In the genomic region with DNA sequence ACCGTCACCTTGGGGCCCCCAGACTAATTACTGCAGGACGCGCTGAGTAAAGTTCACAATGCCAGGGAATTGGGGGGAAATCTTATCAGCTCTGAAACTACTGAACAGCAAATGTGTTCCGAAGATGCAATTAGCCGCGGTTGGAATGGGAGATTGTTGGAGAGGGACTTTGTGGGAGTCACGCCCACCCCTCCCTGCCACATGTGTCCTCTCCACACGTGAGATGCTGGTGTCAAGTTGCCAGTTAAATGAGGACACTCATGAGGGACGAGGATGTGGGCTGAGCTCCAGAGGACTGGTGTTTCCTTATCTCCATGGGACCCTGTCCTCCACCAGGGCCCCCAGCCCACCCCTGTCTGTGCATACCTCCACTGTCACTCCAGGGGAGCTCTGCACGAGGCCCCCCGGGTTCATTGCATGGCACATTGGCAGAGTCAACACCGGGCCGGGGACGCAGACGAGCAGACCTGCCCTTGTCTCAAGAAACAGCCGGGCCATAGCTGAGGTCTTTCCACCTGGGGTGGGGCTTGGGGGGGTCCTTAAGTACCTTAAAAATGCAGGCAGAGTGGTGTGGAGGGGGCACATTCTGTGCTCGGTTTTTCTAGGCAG, we compare ENCODE assay signal across 22 cellular contexts.
DNase-seq lines count a peak whose midpoint lies in the region; ATAC-seq, FAIRE-seq and TF ChIP-seq lines count a peak whose summit lies in the region.
"Had no signal": no experiment of that assay in that cellular context is flagged by ENCODE, and none has a peak within 500 bp of the region (broad histone marks: within the 10 kb centered on the region; RNA-seq: fewer than 3 reads in every experiment).

No MANE protein-coding gene starts in this region.

- CTCF ChIA-PET in activated CD8-positive, alpha-beta T cell treated with anti-CD3 and anti-CD28 coated beads, Interleukin-2, amount 10 ng/mL, durations not matched to agents 7 days and 5 days (lab: Charles Lee): no interaction called here

- H3K36me3 Mint-ChIP-seq in type B pancreatic cell: no peaks in the 10 kb centered on the region
- H3K36me3 Mint-ChIP-seq in activated CD8-positive, alpha-beta T cell treated with anti-CD3 and anti-CD28 coated beads, Interleukin-2, amount 10 ng/mL, durations not matched to agents 7 days and 5 days (ENCODE audit: low read depth): no peaks in the 10 kb centered on the region
- H3K36me3 Mint-ChIP-seq: CD14-positive monocyte; CD8-positive, alpha-beta T cell had no signal

- peak overlapping the region; percentile 64 for H3K27ac Mint-ChIP-seq in type B pancreatic cell
- no peak overlapping the region for H3K27ac Mint-ChIP-seq in activated CD8-positive, alpha-beta T cell treated with anti-CD3 and anti-CD28 coated beads, Interleukin-2, amount 10 ng/mL, durations not matched to agents 7 days and 5 days
- H3K27ac Mint-ChIP-seq: B cell; CD8-positive, alpha-beta T cell had no signal

- WGBS in tibial nerve, 2 donors: 82 to 86% methylated on average over 16 to 17 of the region's 17 CpGs

- H3K9me3 Mint-ChIP-seq in type B pancreatic cell: no peaks in the 10 kb centered on the region
- H3K9me3 Mint-ChIP-seq in activated CD8-positive, alpha-beta T cell treated with anti-CD3 and anti-CD28 coated beads, Interleukin-2, amount 10 ng/mL, durations not matched to agents 7 days and 5 days (ENCODE audit: insufficient read depth): no peaks in the 10 kb centered on the region
- H3K9me3 Mint-ChIP-seq: CD8-positive, alpha-beta T cell had no signal

- ATAC-seq in Right ventricle myocardium inferior: no peak
- no peak for ATAC-seq in activated CD8-positive, alpha-beta T cell treated with anti-CD3 and anti-CD28 coated beads, Interleukin-2, amount 10 ng/mL, durations not matched to agents 7 days and 5 days
- ATAC-seq: CD8-positive, alpha-beta T cell had no signal

- H3K27me3 ChIP-seq in bronchial epithelial cell (ENCODE audit: control insufficient read depth, insufficient read depth, low read length): no peaks in the 10 kb centered on the region
- no peaks in the 10 kb centered on the region for H3K27me3 ChIP-seq in tibial nerve

- no peak overlapping the region for H3K27ac ChIP-seq in tibial nerve
- H3K27ac ChIP-seq: HL-60 had no signal

- TF ChIP-seq CTCF in bronchial epithelial cell (IDR thresholded peaks at IDR 0.05; ENCODE audit: insufficient read depth, low read length, severe bottlenecking) (no peak), type B pancreatic cell (conservative IDR thresholded peaks at IDR 0.05) (no peak), tibial nerve (IDR thresholded peaks at IDR 0.05) (no peak)

- no peaks in the 10 kb centered on the region for H3K36me3 ChIP-seq in bronchial epithelial cell (ENCODE audit: control insufficient read depth, insufficient read depth, low read length)
- no peaks in the 10 kb centered on the region for H3K36me3 ChIP-seq in tibial nerve

- H3K9me3 ChIP-seq in tibial nerve: no peaks in the 10 kb centered on the region

- TF ChIP-seq POLR2A in tibial nerve (IDR thresholded peaks at IDR 0.05): no peak

- H3K4me1 ChIP-seq in tibial nerve: peaks cover 0 to 15% (median 0%) of the 10 kb centered on the region in 4 donors

- POLR2A ChIA-PET in activated CD8-positive, alpha-beta T cell treated with anti-CD3 and anti-CD28 coated beads, Interleukin-2, amount 10 ng/mL, durations not matched to agents 7 days and 5 days (lab: Charles Lee): interaction anchor here (0.6 kb wide), 1 partner anchor 79 kb away, joined by 3 read pairs; no protein-coding TSS in a partner anchor

- DNase-seq in Right ventricle myocardium inferior (ENCODE audit: missing footprints) (peak; percentile 62), cardiac septum (ENCODE audit: low spot score) (no peak), bronchial epithelial cell (ENCODE audit: low read depth) (no peak), myocyte (ENCODE audit: low read depth) (peak; percentile 36), type B pancreatic cell (ENCODE audit: extremely low spot score, unreplicated experiment) (no peak), tibial nerve (ENCODE audit: low spot score in 2 of 2) (no peak), urothelium cell line (ENCODE audit: low spot score) (no peak)
- DNase-seq in activated CD8-positive, alpha-beta T cell treated with anti-CD3 and anti-CD28 coated beads, Interleukin-2, amount 10 ng/mL, durations not matched to agents 7 days and 5 days: no peak
- DNase-seq: ACHN; CD8-positive, alpha-beta T cell; COR-L47; DMS153; DND-41; GDM1; HCEC 1CT had no signal

- H3K4me3 ChIP-seq in bronchial epithelial cell (ENCODE audit: low read depth, low read length): no peak overlapping the region
- no peak overlapping the region for H3K4me3 ChIP-seq in tibial nerve

- no peak overlapping the region for H3K4me3 Mint-ChIP-seq in type B pancreatic cell
- H3K4me3 Mint-ChIP-seq in activated CD8-positive, alpha-beta T cell treated with anti-CD3 and anti-CD28 coated beads, Interleukin-2, amount 10 ng/mL, durations not matched to agents 7 days and 5 days: no peak overlapping the region
- H3K4me3 Mint-ChIP-seq: B cell; CD8-positive, alpha-beta T cell had no signal

- H3K27me3 Mint-ChIP-seq in type B pancreatic cell: peaks cover 5% of the 10 kb centered on the region
- H3K27me3 Mint-ChIP-seq in activated CD8-positive, alpha-beta T cell treated with anti-CD3 and anti-CD28 coated beads, Interleukin-2, amount 10 ng/mL, durations not matched to agents 7 days and 5 days (ENCODE audit: low read depth): no peaks in the 10 kb centered on the region

- TF ChIP-seq EP300 in tibial nerve (IDR thresholded peaks at IDR 0.05): no peak

- H3K4me1 Mint-ChIP-seq in type B pancreatic cell (ENCODE audit: unreplicated experiment): peaks cover 12% of the 10 kb centered on the region
- H3K4me1 Mint-ChIP-seq in activated CD8-positive, alpha-beta T cell treated with anti-CD3 and anti-CD28 coated beads, Interleukin-2, amount 10 ng/mL, durations not matched to agents 7 days and 5 days (ENCODE audit: low read depth): no peaks in the 10 kb centered on the region
- H3K4me1 Mint-ChIP-seq: B cell had no signal

- FAIRE-seq in bronchial epithelial cell (lab: Jason Lieb, UNC) (peak; percentile 50), urothelium cell line (lab: Jason Lieb, UNC) (no peak)
- FAIRE-seq: D721Med, GM12892, GM19239, H1 had no signal

- intact Hi-C loops in Right ventricle myocardium inferior (cut with DNase I) (no loop called here), cardiac septum (cut with DNase I) (no loop called here)

Comparison
In these comparisons a context has a peak if more than half of its experiments do, and no peak if none do; other contexts are left out.
1. DNase-seq: peak in Right ventricle myocardium inferior (single experiment) and myocyte (single experiment); none in cardiac septum (single experiment), bronchial epithelial cell (single experiment), type B pancreatic cell (single experiment), tibial nerve (0 of 2), activated CD8-positive, alpha-beta T cell treated with anti-CD3 and anti-CD28 coated beads, Interleukin-2, amount 10 ng/mL, durations not matched to agents 7 days and 5 days (single experiment) and urothelium cell line (single experiment).